ENCODE assay signal across 15 cellular contexts in the genomic region with DNA sequence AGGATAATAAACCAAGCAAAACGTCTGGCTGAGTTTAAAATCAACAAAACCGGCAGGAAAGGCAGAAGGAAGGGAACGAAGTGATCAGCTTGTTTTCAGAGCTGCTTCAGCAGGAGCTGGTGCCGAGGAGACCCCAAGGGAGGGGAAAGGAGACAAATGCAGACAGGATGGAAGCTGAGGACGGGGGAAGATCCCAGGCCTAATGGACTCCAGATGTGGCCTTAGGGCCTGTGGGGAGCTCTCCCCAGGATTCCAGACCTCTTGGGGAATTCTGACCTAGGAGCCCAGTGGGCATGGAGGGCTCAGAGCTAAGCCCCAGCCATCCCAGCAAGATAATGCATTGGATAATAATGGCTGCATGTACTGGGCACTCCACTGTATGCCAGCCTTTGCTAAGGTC.
"Had no signal": no experiment of that assay in that cellular context is flagged by ENCODE, and none has a peak within 500 bp of the region (broad histone marks: within the 10 kb centered on the region; RNA-seq: fewer than 3 reads in every experiment).

No MANE protein-coding gene starts in this region.

- H3K27ac ChIP-seq: body of pancreas, pancreas, thoracic aorta had no signal

- H3K4me3 ChIP-seq: body of pancreas, pancreas, thoracic aorta had no signal

- ATAC-seq: activated CD8-positive, alpha-beta T cell treated with anti-CD3 and anti-CD28 coated beads, Interleukin-2, amount 10 ng/mL, durations not matched to agents 7 days and 5 days; body of pancreas; left ventricle myocardium superior; pancreas; stimulated activated effector memory CD8-positive, alpha-beta T cell treated with anti-CD3 and anti-CD28 coated beads, Interleukin-12 subunit alpha, Interleukin-12 subunit beta, amount 100 ng/mL, for 72 hours had no signal

- H3K27me3 ChIP-seq: body of pancreas, pancreas had no signal

- DNase-seq: activated B cell treated with CpG ODN at 0.5 μM for 24 hours; activated CD4-positive, alpha-beta T cell treated with anti-CD3 and anti-CD28 coated beads for 48 hours; activated CD8-positive, alpha-beta memory T cell treated with anti-CD3 and anti-CD28 coated beads, Interleukin-2, amount 50 U/mL, for 4 hours; activated CD8-positive, alpha-beta T cell treated with anti-CD3 and anti-CD28 coated beads, Interleukin-2, amount 10 ng/mL, durations not matched to agents 7 days and 5 days; activated effector memory CD4-positive, alpha-beta T cell treated with anti-CD3 and anti-CD28 coated beads, Interleukin-2, amount 50 U/mL, for 16 hours; activated T-cell treated with anti-CD3 and anti-CD28 coated beads, Interleukin-2, amount 50 U/mL, for 48 hours; amygdala; body of pancreas; central memory CD4-positive, alpha-beta T cell; effector CD8-positive, alpha-beta T cell; left ventricle myocardium superior; SW 1271 had no signal

- H3K36me3 ChIP-seq: pancreas, thoracic aorta had no signal

- H3K9me3 ChIP-seq: body of pancreas, pancreas, thoracic aorta had no signal
